Comparison of ENCODE assay signal across 1 cellular context in the genomic region with DNA sequence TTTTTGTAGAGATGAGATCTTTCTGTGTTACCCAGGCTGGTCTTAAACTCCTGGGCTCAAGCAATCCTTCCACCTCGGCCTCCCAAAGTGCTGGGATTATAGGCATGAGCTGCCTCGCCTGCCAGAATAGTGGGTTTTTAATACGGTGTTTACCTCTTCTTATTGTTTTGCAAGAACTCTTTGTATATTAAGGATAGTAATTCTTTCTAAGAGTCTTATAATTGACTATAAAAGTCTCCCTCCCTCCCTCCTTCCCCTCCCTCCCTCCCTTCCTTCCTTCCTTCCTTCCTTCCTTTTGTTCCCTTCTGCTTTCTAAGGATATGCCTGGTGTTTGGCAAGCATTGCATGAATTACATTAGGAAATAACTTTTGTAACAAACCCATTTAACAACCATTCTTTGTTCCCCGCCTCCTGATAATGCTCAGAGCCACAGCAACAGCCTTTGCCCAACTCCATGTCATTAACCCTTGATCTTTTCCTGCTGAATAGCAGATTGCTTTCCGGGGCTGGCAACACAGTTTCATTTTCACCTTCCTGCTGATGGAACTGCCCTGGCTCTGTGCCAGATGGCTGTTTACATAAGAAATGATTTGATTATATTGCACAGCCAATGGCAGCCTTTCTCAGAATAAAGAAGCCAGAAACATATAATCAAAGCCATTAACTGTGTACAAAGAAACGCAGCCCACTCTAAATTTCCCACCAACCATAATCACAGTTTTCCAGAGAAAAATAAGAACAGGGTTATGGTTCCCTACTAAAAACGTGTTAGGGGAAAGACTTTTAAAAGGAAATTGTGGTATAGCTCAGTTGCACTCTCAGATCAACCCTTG.
TF ChIP-seq lines count a peak whose summit lies in the region.

No MANE protein-coding gene starts in this region.

TF ChIP-seq in A549, 52 proteins besides CTCF, POLR2A, EP300 and RAD21 (continued from another document):
- TF ChIP-seq, protein P1, sequence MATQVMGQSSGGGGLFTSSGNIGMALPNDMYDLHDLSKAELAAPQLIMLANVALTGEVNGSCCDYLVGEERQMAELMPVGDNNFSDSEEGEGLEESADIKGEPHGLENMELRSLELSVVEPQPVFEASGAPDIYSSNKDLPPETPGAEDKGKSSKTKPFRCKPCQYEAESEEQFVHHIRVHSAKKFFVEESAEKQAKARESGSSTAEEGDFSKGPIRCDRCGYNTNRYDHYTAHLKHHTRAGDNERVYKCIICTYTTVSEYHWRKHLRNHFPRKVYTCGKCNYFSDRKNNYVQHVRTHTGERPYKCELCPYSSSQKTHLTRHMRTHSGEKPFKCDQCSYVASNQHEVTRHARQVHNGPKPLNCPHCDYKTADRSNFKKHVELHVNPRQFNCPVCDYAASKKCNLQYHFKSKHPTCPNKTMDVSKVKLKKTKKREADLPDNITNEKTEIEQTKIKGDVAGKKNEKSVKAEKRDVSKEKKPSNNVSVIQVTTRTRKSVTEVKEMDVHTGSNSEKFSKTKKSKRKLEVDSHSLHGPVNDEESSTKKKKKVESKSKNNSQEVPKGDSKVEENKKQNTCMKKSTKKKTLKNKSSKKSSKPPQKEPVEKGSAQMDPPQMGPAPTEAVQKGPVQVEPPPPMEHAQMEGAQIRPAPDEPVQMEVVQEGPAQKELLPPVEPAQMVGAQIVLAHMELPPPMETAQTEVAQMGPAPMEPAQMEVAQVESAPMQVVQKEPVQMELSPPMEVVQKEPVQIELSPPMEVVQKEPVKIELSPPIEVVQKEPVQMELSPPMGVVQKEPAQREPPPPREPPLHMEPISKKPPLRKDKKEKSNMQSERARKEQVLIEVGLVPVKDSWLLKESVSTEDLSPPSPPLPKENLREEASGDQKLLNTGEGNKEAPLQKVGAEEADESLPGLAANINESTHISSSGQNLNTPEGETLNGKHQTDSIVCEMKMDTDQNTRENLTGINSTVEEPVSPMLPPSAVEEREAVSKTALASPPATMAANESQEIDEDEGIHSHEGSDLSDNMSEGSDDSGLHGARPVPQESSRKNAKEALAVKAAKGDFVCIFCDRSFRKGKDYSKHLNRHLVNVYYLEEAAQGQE (IDR thresholded peaks at IDR 0.05) = no peak
- TF ChIP-seq RCOR1 (IDR thresholded peaks at IDR 0.05; ENCODE audit: low read depth, low read length) = no peak
- TF ChIP-seq FOXS1 (CRISPR knock-in tag; IDR thresholded peaks at IDR 0.05) = no peak
- TF ChIP-seq, protein P2, sequence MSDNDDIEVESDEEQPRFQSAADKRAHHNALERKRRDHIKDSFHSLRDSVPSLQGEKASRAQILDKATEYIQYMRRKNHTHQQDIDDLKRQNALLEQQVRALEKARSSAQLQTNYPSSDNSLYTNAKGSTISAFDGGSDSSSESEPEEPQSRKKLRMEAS (IDR thresholded peaks at IDR 0.05) = no peak
- no peak for TF ChIP-seq NR3C1 (IDR thresholded peaks at IDR 0.05)
- TF ChIP-seq ZSCAN20 (CRISPR knock-in tag; IDR thresholded peaks at IDR 0.05) = no peak
- TF ChIP-seq CHD4 (IDR thresholded peaks at IDR 0.05; ENCODE audit: borderline replicate concordance) = no peak
- TF ChIP-seq HOXB5 (CRISPR knock-in tag; IDR thresholded peaks at IDR 0.05) = no peak
- TF ChIP-seq BHLHE40 (IDR thresholded peaks at IDR 0.05; ENCODE audit: low read depth, low read length) = no peak
- TF ChIP-seq RFX5 (IDR thresholded peaks at IDR 0.05) = no peak
- TF ChIP-seq POLR2AphosphoS2 (conservative IDR thresholded peaks at IDR 0.05; ENCODE audit: low read length) = no peak
- TF ChIP-seq MYC (IDR thresholded peaks at IDR 0.05; ENCODE audit: borderline replicate concordance, low read length) = no peak
- TF ChIP-seq, protein P3, sequence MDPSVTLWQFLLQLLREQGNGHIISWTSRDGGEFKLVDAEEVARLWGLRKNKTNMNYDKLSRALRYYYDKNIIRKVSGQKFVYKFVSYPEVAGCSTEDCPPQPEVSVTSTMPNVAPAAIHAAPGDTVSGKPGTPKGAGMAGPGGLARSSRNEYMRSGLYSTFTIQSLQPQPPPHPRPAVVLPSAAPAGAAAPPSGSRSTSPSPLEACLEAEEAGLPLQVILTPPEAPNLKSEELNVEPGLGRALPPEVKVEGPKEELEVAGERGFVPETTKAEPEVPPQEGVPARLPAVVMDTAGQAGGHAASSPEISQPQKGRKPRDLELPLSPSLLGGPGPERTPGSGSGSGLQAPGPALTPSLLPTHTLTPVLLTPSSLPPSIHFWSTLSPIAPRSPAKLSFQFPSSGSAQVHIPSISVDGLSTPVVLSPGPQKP (IDR thresholded peaks at IDR 0.05; ENCODE audit: low read depth, low read length) = no peak
- TF ChIP-seq CBX2 (IDR thresholded peaks at IDR 0.05; ENCODE audit: borderline replicate concordance, low read depth) = no peak
